In genomic region chr2:48685126-48685525, GRCh38 we compare ENCODE assay signal across 3 cellular contexts.
A peak's percentile ranks its signal among the peaks of the same experiment; 100 is the strongest.
TF ChIP-seq lines count a peak whose summit lies in the region.

No MANE protein-coding gene starts in this region.

TF ChIP-seq in A549, 52 proteins besides CTCF, POLR2A, EP300 and RAD21:
- TF ChIP-seq ELK1 (IDR thresholded peaks at IDR 0.05; ENCODE audit: low read depth, low read length), result no peak
- TF ChIP-seq MAFK (IDR thresholded peaks at IDR 0.05; ENCODE audit: partially characterized antibody), result peak; percentile 90
- TF ChIP-seq KDM1A (IDR thresholded peaks at IDR 0.05; ENCODE audit: low read depth), result no peak

TF ChIP-seq in IMR-90, 13 proteins besides CTCF, POLR2A, EP300 and RAD21 (continued from another document):
- no peak for TF ChIP-seq ELK1 (IDR thresholded peaks at IDR 0.05; ENCODE audit: borderline replicate concordance, low read depth, low read length)
TF ChIP-seq in IMR-90: peak in this region for 1.

TF ChIP-seq in K562, 482 proteins besides CTCF, POLR2A, EP300 and RAD21 (continued from another document):
- no peak for TF ChIP-seq XRCC4 (IDR thresholded peaks at IDR 0.05; ENCODE audit: extremely low read depth, insufficient read depth, insufficient read length)
- peak; percentile 68 for TF ChIP-seq C11orf30 (IDR thresholded peaks at IDR 0.05; ENCODE audit: low read depth)
- no peak for TF ChIP-seq ZNF274 (IDR thresholded peaks at IDR 0.05; ENCODE audit: borderline replicate concordance, low read depth, low read length)
- no peak for TF ChIP-seq CHD2 (IDR thresholded peaks at IDR 0.05; ENCODE audit: low read depth, low read length)
- no peak for TF ChIP-seq NR2F6 (CRISPR knock-in tag; IDR thresholded peaks at IDR 0.05)
- no peak for TF ChIP-seq TARDBP (IDR thresholded peaks at IDR 0.05)
- TF ChIP-seq MAFG (tag; conservative IDR thresholded peaks at IDR 0.05), result peak; percentile 60; the same call in 1 of the 2 replicates
- peak; percentile 69 for TF ChIP-seq MAFF (IDR thresholded peaks at IDR 0.05; ENCODE audit: low read length)
- TF ChIP-seq ZNF609 (CRISPR knock-in tag; IDR thresholded peaks at IDR 0.05; ENCODE audit: borderline replicate concordance), result no peak
